ENCODE assay signal across 13 cellular contexts in the genomic region with DNA sequence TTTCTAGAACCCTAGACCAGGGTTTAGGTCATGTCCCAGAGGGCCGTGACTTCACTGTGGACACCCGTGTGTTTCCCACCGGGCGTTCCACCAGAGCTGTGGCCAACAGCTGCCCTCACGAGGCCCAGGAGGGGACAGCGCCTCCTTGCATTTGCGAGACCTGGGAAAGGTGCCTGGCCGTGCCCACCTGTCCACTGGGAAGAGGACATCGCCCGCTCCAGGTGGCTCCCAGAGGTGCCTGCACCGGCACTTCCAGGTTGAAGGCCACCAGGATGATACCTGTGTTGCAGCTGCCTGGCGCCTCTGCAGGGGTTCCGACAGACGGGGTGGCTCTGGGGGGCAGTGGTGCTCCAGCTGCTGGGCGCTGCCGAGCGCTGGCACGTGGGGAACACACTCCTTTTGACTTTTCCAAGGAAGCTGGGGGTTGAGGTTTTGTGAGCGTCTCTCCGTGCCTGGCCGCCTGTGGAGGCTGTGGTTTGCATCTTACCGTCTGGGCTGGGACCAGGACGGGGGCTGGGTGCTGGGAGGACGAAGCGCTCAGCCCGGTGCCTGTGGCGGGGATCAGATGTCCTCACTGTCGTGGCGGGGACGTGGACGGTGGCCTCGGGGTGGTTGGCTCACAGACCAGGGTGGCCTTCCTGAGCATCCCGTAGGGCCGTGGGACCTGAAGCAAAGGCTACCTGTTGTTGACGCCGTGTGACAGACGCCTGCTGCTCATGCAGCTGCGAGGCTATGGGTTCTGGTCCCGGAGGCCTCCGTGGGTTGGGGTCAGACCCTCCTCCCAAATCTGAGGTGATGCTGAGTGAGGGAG. TPM values are rescaled to one million over a fixed set of nuclear protein-coding genes. Genes with fewer than 3 reads are reported as not detected.
"Had no signal": no experiment of that assay in that cellular context is flagged by ENCODE, and none has a peak within 500 bp of the region (broad histone marks: within the 10 kb centered on the region; RNA-seq: fewer than 3 reads in every experiment).

No MANE protein-coding gene starts in this region.

- DNase-seq: activated CD4-positive, alpha-beta T cell treated with anti-CD3 and anti-CD28 coated beads, Interleukin-2, amount 50 U/mL, for 4 hours; activated effector memory CD4-positive, alpha-beta T cell treated with Interleukin-2 at 50 U/mL for 16 hours; activated T-cell treated with anti-CD3 and anti-CD28 coated beads, Interleukin-2, amount 50 U/mL, for 1 hour; amniotic stem cell; hypothalamus; mesendoderm; stomach; T-helper 2 cell had no signal

- ATAC-seq: activated naive CD4-positive, alpha-beta T cell treated with anti-CD3 and anti-CD28 coated beads, Interleukin-2, amount 50 U/mL, for 72 hours; body of pancreas had no signal

- H3K4me3 ChIP-seq: body of pancreas, skin epidermis, stomach had no signal

- H3K4me1 ChIP-seq: body of pancreas, stomach had no signal

- H3K27ac ChIP-seq: body of pancreas, skin epidermis, stomach had no signal

- H3K36me3 ChIP-seq: stomach had no signal

- H3K27me3 ChIP-seq: body of pancreas had no signal

- H3K9me3 ChIP-seq: body of pancreas, stomach had no signal

RNA-seq across cellular contexts. Expression of a gene that starts 19.2 kb away (rescaled TPM):
- total RNA-seq: epithelial cell of proximal tubule, osteocyte had no signal
